29 cellular contexts compared by ENCODE assay signal in the genomic region with DNA sequence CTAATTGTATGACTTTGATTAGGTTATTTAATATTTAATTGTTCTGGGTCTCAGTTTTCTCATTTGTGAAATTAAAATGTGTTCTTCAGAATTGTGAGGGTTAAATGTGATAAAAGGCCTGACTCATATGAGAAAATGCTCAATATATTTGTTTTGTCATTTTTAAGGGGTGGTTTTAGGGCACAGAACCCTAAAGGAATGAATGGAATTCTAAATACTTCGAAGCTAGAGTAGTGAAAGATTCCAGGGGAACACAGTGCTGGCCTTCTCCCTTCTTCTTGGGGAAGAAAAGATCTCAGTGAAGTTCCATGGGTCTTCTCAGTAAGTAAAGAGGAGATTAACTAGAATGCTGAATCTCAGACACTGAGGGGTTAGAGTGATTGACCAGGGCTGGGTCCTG. TPM values are rescaled to one million over a fixed set of nuclear protein-coding genes. Genes with fewer than 3 reads are reported as not detected.
DNase-seq lines count a peak whose midpoint lies in the region; ATAC-seq, FAIRE-seq and TF ChIP-seq lines count a peak whose summit lies in the region.
"Had no signal": no experiment of that assay in that cellular context is flagged by ENCODE, and none has a peak within 500 bp of the region (broad histone marks: within the 10 kb centered on the region; RNA-seq: fewer than 3 reads in every experiment).

No MANE protein-coding gene starts in this region.

- H3K36me3 ChIP-seq in BJ (ENCODE audit: control insufficient read depth, insufficient read depth, low read length), result no peaks in the 10 kb centered on the region
- H3K36me3 ChIP-seq in IMR-90 (ENCODE audit: control insufficient read depth, insufficient read depth, low read length), result no peaks in the 10 kb centered on the region
- no peaks in the 10 kb centered on the region for H3K36me3 ChIP-seq in small intestine (ENCODE audit: control insufficient read depth in 2 of 2, insufficient read depth in 2 of 2, low read length in 2 of 2)
- H3K36me3 ChIP-seq: BLaER1, brain microvascular endothelial cell, left ventricle myocardium inferior, Peyer's patch, suprapubic skin had no signal

- no peak overlapping the region for H4K8ac ChIP-seq in IMR-90 (ENCODE audit: low read depth in 2 of 2, low read length in 2 of 2)

- dilution Hi-C loops in IMR-90 (cut with HindIII; ENCODE audit: low sequenced_read_pairs, unreplicated experiment), result no loop called here

- in situ Hi-C loops in IMR-90 (cut with MboI; ENCODE audit: low sequenced_read_pairs), result no loop called here

- H2BK15ac ChIP-seq in IMR-90 (ENCODE audit: low read depth, low read length), result no peak overlapping the region

- H3K9me1 ChIP-seq in IMR-90 (ENCODE audit: insufficient read depth, low read length), result peaks cover 2% of the 10 kb centered on the region; the same call in 1 of the 2 replicates

- H3K27me3 ChIP-seq in BJ (ENCODE audit: control insufficient read depth, insufficient read depth, low read length) (no peaks in the 10 kb centered on the region), IMR-90 (ENCODE audit: control insufficient read depth, insufficient read depth, low read length) (peaks cover 5% of the 10 kb centered on the region; the same call in 1 of the 2 replicates), small intestine (ENCODE audit: control insufficient read depth in 2 of 2, insufficient read depth in 2 of 2, low read length in 2 of 2) (no peaks in the 10 kb centered on the region)
- H3K27me3 ChIP-seq: hepatocyte, Peyer's patch had no signal

- H3K9me3 ChIP-seq in IMR-90 (ENCODE audit: control insufficient read depth, insufficient read depth, low read length), result no peaks in the 10 kb centered on the region
- no peaks in the 10 kb centered on the region for H3K9me3 ChIP-seq in small intestine (ENCODE audit: control insufficient read depth, low read depth)
- H3K9me3 ChIP-seq: BLaER1, left ventricle myocardium inferior, Peyer's patch, suprapubic skin had no signal

- TF ChIP-seq CTCF in BJ (IDR thresholded peaks at IDR 0.05; ENCODE audit: insufficient read depth, low read depth, low read length) (no peak), IMR-90 (conservative IDR thresholded peaks at IDR 0.05; ENCODE audit: low read depth, low read length) (no peak)

- peak overlapping the region; percentile 19; the same call in 1 of the 2 replicates for H3K4me2 ChIP-seq in IMR-90 (ENCODE audit: low read depth, low read length)
- H3K4me2 ChIP-seq: BLaER1, hepatocyte had no signal

- CTCF ChIA-PET in BJ (lab: Yijun Ruan, JAX) (interaction anchor here (0.6 to 2.0 kb wide), 8 partner anchors 8 to 353 kb away, joined by 3 to 8 read pairs (median 4); no protein-coding TSS in a partner anchor), IMR-90 (lab: Yijun Ruan, JAX) (interaction anchor here (0.6 to 1.4 kb wide), 5 partner anchors 56 to 621 kb away, joined by 3 to 6 read pairs (median 3); no protein-coding TSS in a partner anchor)

- peak overlapping the region; percentile 54; the same call in 1 of the 2 replicates for H4K91ac ChIP-seq in IMR-90 (ENCODE audit: insufficient read depth, low read depth, low read length)

- no peak overlapping the region for H4K5ac ChIP-seq in IMR-90 (ENCODE audit: low read depth, low read length)

- intact Hi-C loops in IMR-90 (cut with micrococcal nuclease), result no loop called here

- peak; percentile 56 for DNase-seq in BJ (ENCODE audit: low read depth)
- no peak for DNase-seq in IMR-90
- peak; percentile 5 for DNase-seq in fibroblast of peridontal ligament (ENCODE audit: extremely low read depth)
- no peak for DNase-seq in small intestine
- no peak for DNase-seq in iPS-NIHi11 (ENCODE audit: low spot score)
- no peak for DNase-seq in RKO (ENCODE audit: low spot score)
- no peak for DNase-seq in NCI-H2029 treated with DMSO at 0.1 percent for 48 hours (lab: John Stamatoyannopoulos, UW)
- DNase-seq: activated CD4-positive, alpha-beta T cell treated with anti-CD3 and anti-CD28 coated beads for 36 hours; activated gamma-delta T cell treated with Interleukin-2 at 50 U/mL for 16 hours; activated T-cell treated with anti-CD3 and anti-CD28 coated beads, Interleukin-2, amount 50 U/mL, for 1 hour; brain microvascular endothelial cell; COR-L47; DND-41; foreskin keratinocyte; left ventricle myocardium inferior; natural killer cell; NCI-H446; NK-92 treated with Interleukin-12 subunit alpha and Interleukin-12 subunit beta, amount 100 ng/mL, for 24 hours; Peyer's patch; retina; stimulated activated CD4-positive, alpha-beta T cell treated with anti-CD3 and anti-CD28 coated beads, Interleukin-4, amount 100 ng/mL, for 1 hour; stimulated activated naive B cell treated with anti-CD40 and anti-IgM and Interleukin-4, amounts not matched to agents 10 μg/mL and 1 μg/mL and 100 μg/mL, for 72 hours had no signal

- TF ChIP-seq POLR2A in IMR-90 (IDR thresholded peaks at IDR 0.05; ENCODE audit: low read depth, low read length), result no peak

- H3K79me1 ChIP-seq in IMR-90 (ENCODE audit: low read depth in 1 of 2, low read length in 2 of 2), result no peaks in the 10 kb centered on the region

- H3K9ac ChIP-seq in IMR-90 (ENCODE audit: low read depth, low read length), result no peak overlapping the region
- H3K9ac ChIP-seq: BLaER1 had no signal

- H2BK20ac ChIP-seq in IMR-90 (ENCODE audit: low read depth, low read length), result 0 out of 2 replicates have a peak overlapping the region, but pooled peaks have one; percentile 23

- POLR2A ChIA-PET in BJ (lab: Charles Lee), result no interaction called here
- POLR2A ChIA-PET in IMR-90 (lab: Charles Lee; ENCODE audit: unreplicated experiment), result no interaction called here

- no peak overlapping the region; the same call in 1 of the 2 replicates for H3K4ac ChIP-seq in IMR-90 (ENCODE audit: low read depth, low read length)

- WGBS in IMR-90 (ENCODE audit: extremely low coverage in 2 of 2, insufficient read length in 1 of 2), 2 experiments, result 0% methylated on average over 1 of the region's 1 CpG; no CpG with 5 or more reads in 1 of the 2 experiments
- WGBS in small intestine, 3 donors, result 28 to 48% (median 46%) methylated on average over 1 of the region's 1 CpG

- H2BK120ac ChIP-seq in IMR-90 (ENCODE audit: low read depth, low read length), result peak overlapping the region; percentile 63; the same call in 1 of the 2 replicates

- H3K4me1 ChIP-seq in IMR-90 (ENCODE audit: control insufficient read depth, insufficient read depth, low read length) (peaks cover 7% of the 10 kb centered on the region), small intestine (ENCODE audit: control insufficient read depth in 2 of 2, insufficient read depth in 1 of 2, low read depth in 1 of 2, low read length in 1 of 2) (peaks cover 0 to 9% of the 10 kb centered on the region in 2 donors)
- H3K4me1 ChIP-seq: foreskin keratinocyte had no signal

- no peak overlapping the region for H2AK9ac ChIP-seq in IMR-90 (replicated peaks; ENCODE audit: low read depth, low read length, poor library complexity)

- H2AK5ac ChIP-seq in IMR-90 (ENCODE audit: low read depth, low read length), result no peak overlapping the region

- no peak overlapping the region for H2AFZ ChIP-seq in IMR-90 (replicated peaks; ENCODE audit: low read length, poor library complexity)
- H2AFZ ChIP-seq: hepatocyte had no signal

- H3K18ac ChIP-seq in IMR-90 (ENCODE audit: low read depth, low read length), result no peak overlapping the region

- H3K4me3 ChIP-seq in BJ (ENCODE audit: low read depth, low read length) (no peak overlapping the region), IMR-90 (ENCODE audit: insufficient read depth, low read depth, low read length) (no peak overlapping the region), small intestine (ENCODE audit: low read depth in 1 of 2, low read length in 2 of 2) (no peak overlapping the region)
- H3K4me3 ChIP-seq: BLaER1, hepatocyte, left ventricle myocardium inferior, Peyer's patch, suprapubic skin had no signal

- peak; percentile 5 for FAIRE-seq in small intestine (lab: Jason Lieb, UNC)
- FAIRE-seq: urothelium cell line had no signal

- H2BK5ac ChIP-seq in IMR-90 (ENCODE audit: low read depth, low read length, poor library complexity, severe bottlenecking), result no peak overlapping the region

- H3K56ac ChIP-seq in IMR-90 (ENCODE audit: extremely low read depth, insufficient read depth, low read length), result no peak overlapping the region

- H3K23ac ChIP-seq in IMR-90 (ENCODE audit: low read depth, low read length), result no peak overlapping the region

- no peak for ATAC-seq in IMR-90 (ENCODE audit: low read depth)
- ATAC-seq: activated CD4-positive, alpha-beta T cell treated with anti-CD3 and anti-CD28 coated beads for 36 hours; foreskin keratinocyte; HCT116; natural killer cell; stimulated activated naive B cell treated with anti-CD40 and anti-IgM and Interleukin-4, amounts not matched to agents 10 μg/mL and 1 μg/mL and 100 μg/mL, for 72 hours had no signal

- BruUV-seq in IMR-90 (replicated peaks; lab: Mats Ljungman, UMichigan), result no TSS peak

- H4K20me1 ChIP-seq in IMR-90 (ENCODE audit: insufficient read depth, low read length), result no peaks in the 10 kb centered on the region

- no peak for TF ChIP-seq RAD21 in IMR-90 (IDR thresholded peaks at IDR 0.05; ENCODE audit: low read length)

- H3K27ac ChIP-seq in IMR-90 (ENCODE audit: insufficient read depth, low read length) (no peak overlapping the region), small intestine (ENCODE audit: low read depth in 1 of 2, low read length in 1 of 2) (no peak overlapping the region)
- H3K27ac ChIP-seq: BLaER1, brain microvascular endothelial cell, epithelial cell of prostate, foreskin keratinocyte, hepatocyte, left ventricle myocardium inferior, Peyer's patch, suprapubic skin had no signal

- H3K14ac ChIP-seq in IMR-90 (replicated peaks; ENCODE audit: low read depth, low read length), result no peak overlapping the region

TF ChIP-seq in IMR-90, 13 proteins besides CTCF, POLR2A, EP300 and RAD21 (continues in another document):
- TF ChIP-seq MAZ (IDR thresholded peaks at IDR 0.05; ENCODE audit: borderline replicate concordance, low read depth, low read length), result no peak
- TF ChIP-seq NFE2L2 (IDR thresholded peaks at IDR 0.05; ENCODE audit: low read depth, low read length), result no peak
- no peak for TF ChIP-seq BHLHE40 (IDR thresholded peaks at IDR 0.05; ENCODE audit: low read depth, low read length)

RNA-seq across cellular contexts. Expression of gene SMPD3, which starts 3.9 kb away (rescaled TPM):
- 0.07 and 0.27 TPM in 2 replicates for polyA plus RNA-seq in BJ (2011; rRNA removed)
- 0.15 TPM in 1 of 2 replicates, not detected in the other for polyA minus RNA-seq in BJ (2011; rRNA and poly(A)+ RNA removed)
- not detected in 2 replicates for total RNA-seq in IMR-90 (2012; rRNA removed)
- 0.01 TPM in 1 of 2 replicates, not detected in the other for polyA plus RNA-seq in IMR-90 (2012; rRNA removed)
- 0.02 TPM in 1 of 2 replicates, not detected in the other for polyA plus RNA-seq in IMR-90 (2012; cell fraction: cytosol; rRNA removed)
- polyA plus RNA-seq in IMR-90 (2012; cell fraction: nucleus; rRNA removed; ENCODE audit: low replicate concordance), result 0.02 and 0.14 TPM in 2 replicates
- polyA plus RNA-seq in small intestine, result 100 to 1,000 TPM in 1 of 3 donors, 10 to 100 TPM in 2; 57.1 to 123 (median 86.7) TPM
- total RNA-seq: chondrocyte had no signal

Comparison
In these comparisons a context has a peak if more than half of its experiments do, and no peak if none do; other contexts are left out.
1. DNase-seq: peak in BJ (single experiment) and fibroblast of peridontal ligament (single experiment); none in IMR-90 (single experiment), small intestine (single experiment), iPS-NIHi11 (single experiment), RKO (single experiment) and NCI-H2029 treated with DMSO at 0.1 percent for 48 hours (single experiment).
2. RNA of gene SMPD3, which starts 3.9 kb away (polyA plus RNA-seq): 57.1 to 123 TPM in small intestine; 0.07 to 0.27 TPM in BJ and 0.01 to 0.14 TPM in IMR-90; every median in the first group is over 10 times any median in the second.